27 cellular contexts compared by ENCODE assay signal in the genomic region with DNA sequence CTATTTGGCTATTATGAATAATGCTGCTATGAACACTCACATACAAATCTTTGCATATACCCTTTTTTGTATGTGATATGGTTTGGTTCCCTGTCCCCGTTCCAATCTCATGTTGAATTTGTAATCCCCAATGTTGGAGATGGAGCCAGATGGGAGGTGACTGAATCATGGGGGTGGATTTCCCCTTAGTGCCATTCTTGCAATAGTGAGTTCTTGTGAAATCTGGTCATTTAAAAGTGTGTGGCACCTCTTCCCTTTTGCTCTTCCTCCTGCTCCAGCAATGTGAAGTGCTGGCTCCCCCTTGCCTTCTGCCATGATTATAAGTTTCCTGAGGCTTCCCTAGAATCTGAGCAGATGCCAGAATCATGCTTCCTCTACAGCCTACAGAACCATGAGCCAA.
"Had no signal": no experiment of that assay in that cellular context is flagged by ENCODE, and none has a peak within 500 bp of the region (broad histone marks: within the 10 kb centered on the region; RNA-seq: fewer than 3 reads in every experiment).

No MANE protein-coding gene starts in this region.

- H3K27me3 Mint-ChIP-seq: activated naive CD8-positive, alpha-beta T cell treated with anti-CD3 and anti-CD28 coated beads, Interleukin-2, amount 10 ng/mL, durations not matched to agents 7 days and 5 days had no signal

- DNase-seq: activated CD4-positive, alpha-beta T cell treated with anti-CD3 and anti-CD28 coated beads for 48 hours; activated CD4-positive, alpha-beta T cell treated with anti-CD3 and anti-CD28 coated beads, Interleukin-2, amount 50 U/mL, for 4 hours; activated CD4-positive, CD25-positive, alpha-beta regulatory T cell treated with anti-CD3 and anti-CD28 coated beads, Interleukin-2, amount 50 U/mL, for 72 hours; activated CD8-positive, alpha-beta memory T cell treated with anti-CD3 and anti-CD28 coated beads, Interleukin-2, amount 50 U/mL, for 48 hours; activated CD8-positive, alpha-beta T cell treated with anti-CD3 and anti-CD28 coated beads, Interleukin-2, amount 10 ng/mL, durations not matched to agents 7 days and 5 days; activated naive CD4-positive, alpha-beta T cell treated with anti-CD3 and anti-CD28 coated beads, Interleukin-2, amount 50 U/mL, for 16 hours; activated naive CD8-positive, alpha-beta T cell treated with anti-CD3 and anti-CD28 coated beads, Interleukin-2, amount 10 ng/mL, durations not matched to agents 7 days and 5 days; activated T-cell treated with anti-CD3 and anti-CD28 coated beads, Interleukin-2, amount 50 U/mL, for 1 hour; adrenal gland; anterior cingulate cortex; Karpas-422; MM.1S; NCI-H1092; NCI-H1417 treated with DMSO at 0.1 percent for 48 hours; NCI-H1694; NCI-H2029; NCI-H2107; NCI-H2171 treated with DMSO at 0.1 percent for 48 hours; NCI-H345; NCI-H510A; NCI-H526 treated with DMSO at 0.1 percent for 48 hours; Peyer's patch; Right ventricle myocardium superior; SJCRH30; SK-N-SH had no signal

- H3K36me3 Mint-ChIP-seq: activated naive CD8-positive, alpha-beta T cell treated with anti-CD3 and anti-CD28 coated beads, Interleukin-2, amount 10 ng/mL, durations not matched to agents 7 days and 5 days had no signal

- H3K9me3 Mint-ChIP-seq: activated naive CD8-positive, alpha-beta T cell treated with anti-CD3 and anti-CD28 coated beads, Interleukin-2, amount 10 ng/mL, durations not matched to agents 7 days and 5 days; T-helper 1 cell treated with Interleukin-12 subunit alpha and Interleukin-12 subunit beta and Interleukin-4 antibody, amounts not matched to agents 30 μg/mL and 1 μg/mL, for 36 hours had no signal

- H3K27ac Mint-ChIP-seq: activated CD8-positive, alpha-beta T cell treated with anti-CD3 and anti-CD28 coated beads, Interleukin-2, amount 10 ng/mL, durations not matched to agents 7 days and 5 days; activated naive CD8-positive, alpha-beta T cell treated with anti-CD3 and anti-CD28 coated beads, Interleukin-2, amount 10 ng/mL, durations not matched to agents 7 days and 5 days; T-helper 1 cell treated with Interleukin-12 subunit alpha and Interleukin-12 subunit beta and Interleukin-4 antibody, amounts not matched to agents 30 μg/mL and 1 μg/mL, for 36 hours had no signal

- H3K4me1 Mint-ChIP-seq: activated naive CD8-positive, alpha-beta T cell treated with anti-CD3 and anti-CD28 coated beads, Interleukin-2, amount 10 ng/mL, durations not matched to agents 7 days and 5 days had no signal

- ATAC-seq: activated CD8-positive, alpha-beta T cell treated with anti-CD3 and anti-CD28 coated beads, Interleukin-2, amount 10 ng/mL, durations not matched to agents 7 days and 5 days; K562 had no signal

- H3K4me3 Mint-ChIP-seq: activated CD8-positive, alpha-beta T cell treated with anti-CD3 and anti-CD28 coated beads, Interleukin-2, amount 10 ng/mL, durations not matched to agents 7 days and 5 days; activated naive CD8-positive, alpha-beta T cell treated with anti-CD3 and anti-CD28 coated beads, Interleukin-2, amount 10 ng/mL, durations not matched to agents 7 days and 5 days; T-helper 1 cell treated with Interleukin-12 subunit alpha and Interleukin-12 subunit beta and Interleukin-4 antibody, amounts not matched to agents 30 μg/mL and 1 μg/mL, for 36 hours had no signal
